Comparison of ENCODE assay signal across 23 cellular contexts in the genomic region with DNA sequence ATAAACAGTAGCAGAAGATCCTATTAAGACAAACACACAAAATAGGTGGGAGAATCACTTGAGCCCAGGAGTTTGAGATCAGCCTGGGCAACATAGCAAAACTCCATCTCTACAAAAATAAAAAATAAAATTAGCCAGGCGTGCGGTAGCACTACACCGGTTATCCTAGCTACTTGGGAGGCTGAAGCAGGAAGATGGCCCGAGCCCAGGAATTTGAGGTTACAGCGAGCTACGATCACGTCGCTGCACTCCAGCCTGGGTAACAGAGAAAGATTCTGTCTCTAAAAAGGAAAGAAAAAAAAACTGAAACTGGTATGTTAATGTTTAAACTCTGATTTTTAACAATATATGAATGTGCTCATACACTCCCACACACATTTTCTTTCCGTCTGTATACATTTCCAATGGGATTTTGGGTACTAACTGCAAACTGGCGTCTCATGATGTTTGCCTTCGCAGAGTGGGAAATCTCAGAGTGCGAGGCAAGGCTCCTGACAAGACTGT.
DNase-seq lines count a peak whose midpoint lies in the region; ATAC-seq and TF ChIP-seq lines count a peak whose summit lies in the region.
"Had no signal": no experiment of that assay in that cellular context is flagged by ENCODE, and none has a peak within 500 bp of the region (broad histone marks: within the 10 kb centered on the region; RNA-seq: fewer than 3 reads in every experiment).

No MANE protein-coding gene starts in this region.

- H3K27me3 ChIP-seq in body of pancreas, result no peaks in the 10 kb centered on the region

- no peak overlapping the region for H3K4me3 ChIP-seq in body of pancreas
- H3K4me3 ChIP-seq in fibroblast of villous mesenchyme (ENCODE audit: low read depth, low read length), result no peak overlapping the region

- H3K9me3 ChIP-seq in body of pancreas, result no peaks in the 10 kb centered on the region
- H3K9me3 ChIP-seq: SK-N-SH had no signal

- intact Hi-C loops in body of pancreas (cut with DNase I), result no loop called here

- no peaks in the 10 kb centered on the region for H3K36me3 ChIP-seq in body of pancreas (replicated peaks in 1 of 2; ENCODE audit: insufficient read depth in 1 of 2, low read depth in 2 of 2)

- ATAC-seq in HG02678 (IDR thresholded peaks at IDR 0.05; ENCODE audit: unreplicated experiment), result peak; percentile 62
- ATAC-seq in body of pancreas, result peak; percentile 33
- no peak for ATAC-seq in GM19395 (IDR thresholded peaks at IDR 0.05; ENCODE audit: unreplicated experiment)

- H3K27ac ChIP-seq in body of pancreas, result peak overlapping the region in 1 of 4 donors; percentile 0
- H3K27ac ChIP-seq: C4-2B, KMS-11 had no signal

- TF ChIP-seq POLR2A in body of pancreas (IDR thresholded peaks at IDR 0.05), result no peak

- H3K4me1 ChIP-seq in body of pancreas, result no peaks in the 10 kb centered on the region

- WGBS in body of pancreas, 2 donors, result 74 to 76% methylated on average over 12 of the region's 12 CpGs

- TF ChIP-seq CTCF in body of pancreas (IDR thresholded peaks at IDR 0.05) (no peak), fibroblast of villous mesenchyme (IDR thresholded peaks at IDR 0.05; ENCODE audit: insufficient read depth, low read depth, low read length) (no peak)

- DNase-seq in body of pancreas (peak in 1 of 4 donors; percentile 11), fibroblast of villous mesenchyme (ENCODE audit: low read depth) (peak; percentile 11), NCI-H345 treated with DMSO at 0.1 percent for 48 hours (lab: John Stamatoyannopoulos, UW; ENCODE audit: unreplicated experiment) (no peak), RKO (ENCODE audit: low spot score) (no peak), NCI-H1105 (lab: John Stamatoyannopoulos, UW) (no peak)
- DNase-seq: CD8-positive, alpha-beta memory T cell; DMS 273 treated with DMSO at 0.1 percent for 48 hours; DMS79; EL; GDM1; MM.1S; NCI-H1417; NCI-H1694; NCI-H2029 treated with DMSO at 0.1 percent for 48 hours; NCI-H2227 treated with DMSO at 0.1 percent for 48 hours; NCI-H510A; NCI-H69; SK-N-SH; SW 1271 had no signal
